In genomic region chr3:105173972-105174371, GRCh38 we compare ENCODE assay signal across 25 cellular contexts.
DNase-seq lines count a peak whose midpoint lies in the region; ATAC-seq and TF ChIP-seq lines count a peak whose summit lies in the region.
"Had no signal": no experiment of that assay in that cellular context is flagged by ENCODE, and none has a peak within 500 bp of the region (broad histone marks: within the 10 kb centered on the region; RNA-seq: fewer than 3 reads in every experiment).

No MANE protein-coding gene starts in this region.

- no peak overlapping the region for H3K4me3 ChIP-seq in HEK293 (ENCODE audit: low read depth, low read length)
- no peak overlapping the region for H3K4me3 ChIP-seq in left lung
- no peak overlapping the region for H3K4me3 ChIP-seq in H7 (ENCODE audit: insufficient read depth, low read depth, low read length)
- no peak overlapping the region for H3K4me3 ChIP-seq in PC-9
- H3K4me3 ChIP-seq: GM12878 had no signal

- H4K20me1 ChIP-seq in PC-9 (ENCODE audit: insufficient read depth) = no peaks in the 10 kb centered on the region

- POLR2A ChIA-PET in HEK293 (lab: Yijun Ruan, JAX) = no interaction called here
- POLR2A ChIA-PET in PC-9 (lab: Charles Lee; ENCODE audit: unreplicated experiment) = interaction anchor here (0.6 kb wide), 1 partner anchor 479 kb away, joined by 3 read pairs; no protein-coding TSS in a partner anchor

- no TSS peak for BruUV-seq in PC-9 (replicated peaks; lab: Mats Ljungman, UMichigan)

- no peaks in the 10 kb centered on the region for H3K79me2 ChIP-seq in PC-9 (ENCODE audit: low read depth)

- no peak overlapping the region for H3K4me2 ChIP-seq in PC-9

- no peak overlapping the region for H2AFZ ChIP-seq in PC-9

- H3F3A ChIP-seq in PC-9 (ENCODE audit: insufficient read depth, low read depth) = no peaks in the 10 kb centered on the region

- H3K27ac ChIP-seq in HEK293 (ENCODE audit: extremely low read depth, low read depth, low read length) (no peak overlapping the region), left lung (no peak overlapping the region), PC-9 (no peak overlapping the region)
- H3K27ac ChIP-seq: 22Rv1, HL-60, VCaP had no signal

- 0 out of 2 replicates have a peak, but pooled peaks cover 1% of the 10 kb centered on the region for H3K9me2 ChIP-seq in PC-9 (ENCODE audit: insufficient read depth)

- peak; percentile 47 for ATAC-seq in left lung
- ATAC-seq: GM12878; left ventricle myocardium superior; naive thymus-derived CD8-positive, alpha-beta T cell had no signal

- DNase-seq in NCI-H1417 (lab: John Stamatoyannopoulos, UW) (peak in 2 of 3 experiments; percentile 13 to 63), NCI-H1417 treated with DMSO at 0.1 percent for 48 hours (lab: John Stamatoyannopoulos, UW) (no peak), NCI-H69 (lab: John Stamatoyannopoulos, UW) (peak; percentile 9), left lung (no peak), H7 (no peak), PC-9 (no peak)
- no peak for DNase-seq in activated CD4-positive, alpha-beta T cell treated with anti-CD3 and anti-CD28 coated beads, Interleukin-2, amount 50 U/mL, for 48 hours
- DNase-seq: activated CD4-positive, alpha-beta T cell treated with anti-CD3 and anti-CD28 coated beads for 4 hours; activated CD8-positive, alpha-beta memory T cell treated with anti-CD3 and anti-CD28 coated beads for 24 hours; activated effector memory CD4-positive, alpha-beta T cell treated with anti-CD3 and anti-CD28 coated beads, Interleukin-2, amount 50 U/mL, for 16 hours; activated naive CD8-positive, alpha-beta T cell treated with anti-CD3 and anti-CD28 coated beads, Interleukin-2, amount 10 ng/mL, durations not matched to agents 7 days and 5 days; CD4-positive, CD25-positive, alpha-beta regulatory T cell; EL; islet precursor cell; left ventricle myocardium superior; MV-4-11; naive thymus-derived CD8-positive, alpha-beta T cell; NCI-H2107; NCI-H82; stimulated activated naive CD4-positive, alpha-beta T cell had no signal

- TF ChIP-seq CTCF in HEK293 (tag by site-specific recombination; IDR thresholded peaks at IDR 0.05) (no peak), left lung (IDR thresholded peaks at IDR 0.05) (no peak), PC-9 (conservative IDR thresholded peaks at IDR 0.05) (no peak)

- H3K27me3 ChIP-seq in left lung = no peaks in the 10 kb centered on the region
- H3K27me3 ChIP-seq in H7 (ENCODE audit: control insufficient read depth, insufficient read depth, low read length) = no peaks in the 10 kb centered on the region
- no peaks in the 10 kb centered on the region for H3K27me3 ChIP-seq in PC-9 (ENCODE audit: insufficient read depth, low read depth)

- no peaks in the 10 kb centered on the region for H3K4me1 ChIP-seq in HEK293 (ENCODE audit: control insufficient read depth, insufficient read depth, low read length)
- H3K4me1 ChIP-seq in left lung = no peaks in the 10 kb centered on the region
- H3K4me1 ChIP-seq in PC-9 (replicated peaks; ENCODE audit: insufficient read depth) = no peaks in the 10 kb centered on the region

- intact Hi-C loops in left lung (cut with DNase I) = no loop called here
- intact Hi-C loops in PC-9 (cut with micrococcal nuclease; ENCODE audit: unreplicated experiment) = no loop called here

- H3K36me3 ChIP-seq in HEK293 (ENCODE audit: control insufficient read depth in 2 of 2, insufficient read depth in 1 of 2, low read length in 2 of 2) = no peaks in the 10 kb centered on the region
- H3K36me3 ChIP-seq in left lung = no peaks in the 10 kb centered on the region
- no peaks in the 10 kb centered on the region for H3K36me3 ChIP-seq in H7 (replicated peaks; ENCODE audit: control insufficient read depth, insufficient read depth, low read length)
- H3K36me3 ChIP-seq in PC-9 (ENCODE audit: low read depth) = no peaks in the 10 kb centered on the region

- CTCF ChIA-PET in HEK293 (lab: Yijun Ruan, JAX) = no interaction called here
- CTCF ChIA-PET in PC-9 (lab: Charles Lee) = no interaction called here

- H3K9me3 ChIP-seq in HEK293 (ENCODE audit: control insufficient read depth, insufficient read depth, low read depth, low read length) (no peaks in the 10 kb centered on the region), left lung (no peaks in the 10 kb centered on the region), PC-9 (ENCODE audit: insufficient read depth, low read depth) (no peaks in the 10 kb centered on the region)

TF ChIP-seq in HEK293, 187 proteins besides CTCF, POLR2A, EP300 and RAD21:
- TF ChIP-seq KLF7 (tag by site-specific recombination; IDR thresholded peaks at IDR 0.05; ENCODE audit: borderline replicate concordance) (no peak), ZFHX2 (tag by site-specific recombination; conservative IDR thresholded peaks at IDR 0.05) (0 out of 2 replicates have a peak, but pooled peaks have one; percentile 14)

Comparison
In these comparisons a context has a peak if more than half of its experiments do, and no peak if none do; other contexts are left out.
1. DNase-seq: peak in NCI-H1417 (2 of 3) and NCI-H69 (single experiment); none in NCI-H1417 treated with DMSO at 0.1 percent for 48 hours (single experiment), left lung (0 of 2), activated CD4-positive, alpha-beta T cell treated with anti-CD3 and anti-CD28 coated beads, Interleukin-2, amount 50 U/mL, for 48 hours (0 of 2), H7 (single experiment) and PC-9 (0 of 2).